Comparison of ENCODE assay signal across 39 cellular contexts in the genomic region with DNA sequence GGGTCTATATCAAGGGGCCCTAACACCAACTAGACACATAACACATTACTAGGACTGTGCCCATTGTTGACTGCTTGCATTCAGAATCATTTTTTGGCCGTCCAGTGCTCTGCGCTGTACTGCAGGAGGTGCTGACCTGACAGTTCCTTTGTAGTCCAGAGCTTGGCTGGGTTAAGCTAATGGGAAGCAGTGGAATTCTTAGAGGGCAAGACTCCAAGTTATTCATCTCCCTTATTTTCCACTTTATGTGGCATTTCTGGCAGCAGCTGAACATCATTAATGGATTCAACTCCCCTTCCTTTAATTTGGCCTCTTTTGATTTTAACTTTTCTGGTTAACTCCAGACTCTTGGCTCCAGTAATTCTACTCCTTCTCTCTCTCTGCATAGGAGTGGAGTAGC.
"Had no signal": no experiment of that assay in that cellular context is flagged by ENCODE, and none has a peak within 500 bp of the region (broad histone marks: within the 10 kb centered on the region; RNA-seq: fewer than 3 reads in every experiment).

No MANE protein-coding gene starts in this region.

- H3K4me1 Mint-ChIP-seq: activated CD4-positive, alpha-beta memory T cell treated with anti-CD3 and anti-CD28 coated beads, Interleukin-2, amount 10 ng/mL, durations not matched to agents 7 days and 5 days; activated CD8-positive, alpha-beta memory T cell treated with anti-CD3 and anti-CD28 coated beads, Interleukin-2, amount 10 ng/mL, durations not matched to agents 7 days and 5 days; activated naive CD8-positive, alpha-beta T cell treated with anti-CD3 and anti-CD28 coated beads for 36 hours; activated T-helper 17 cell treated with anti-CD3 and anti-CD28 coated beads, Interleukin-2, amount 50 U/mL, for 72 hours had no signal

- DNase-seq: activated CD4-positive, alpha-beta memory T cell treated with anti-CD3 and anti-CD28 coated beads, Interleukin-2, amount 10 ng/mL, durations not matched to agents 7 days and 5 days; activated CD4-positive, alpha-beta T cell treated with anti-CD3 and anti-CD28 coated beads for 1 hour; activated CD4-positive, alpha-beta T cell treated with anti-CD3 and anti-CD28 coated beads for 48 hours; activated CD4-positive, CD25-positive, alpha-beta regulatory T cell; activated CD8-positive, alpha-beta memory T cell treated with anti-CD3 and anti-CD28 coated beads for 24 hours; activated CD8-positive, alpha-beta memory T cell treated with anti-CD3 and anti-CD28 coated beads, Interleukin-2, amount 10 ng/mL, durations not matched to agents 7 days and 5 days; activated CD8-positive, alpha-beta memory T cell treated with anti-CD3 and anti-CD28 coated beads, Interleukin-2, amount 50 U/mL, for 48 hours; activated effector memory CD4-positive, alpha-beta T cell treated with anti-CD3 and anti-CD28 coated beads, Interleukin-2, amount 50 U/mL, for 16 hours; activated naive CD4-positive, alpha-beta T cell; activated naive CD4-positive, alpha-beta T cell treated with anti-CD3 and anti-CD28 coated beads, Interleukin-2, amount 50 U/mL, for 16 hours; activated naive CD8-positive, alpha-beta T cell treated with anti-CD3 and anti-CD28 coated beads for 36 hours; activated T-cell treated with anti-CD3 and anti-CD28 coated beads, Interleukin-2, amount 50 U/mL, for 48 hours; amniotic stem cell; aorta; brain microvascular endothelial cell; central memory CD4-positive, alpha-beta T cell; Kasumi-1; KG1; MG63; NCI-H1048; NCI-H1105 treated with DMSO at 0.1 percent for 48 hours; NCI-H1436; NCI-H1694; NCI-H1930; NCI-H2081 treated with DMSO at 0.1 percent for 48 hours; NCI-H2171 treated with DMSO at 0.1 percent for 48 hours; NCI-H2227 treated with DMSO at 0.1 percent for 48 hours; NCI-H446; NCI-H524 treated with DMSO at 0.1 percent for 48 hours; NCI-H82; NK-92 treated with Interleukin-12 subunit alpha and Interleukin-12 subunit beta, amount 100 ng/mL, for 24 hours; PC-9; Right ventricle myocardium superior; SJCRH30; T1000; WERI-Rb-1 had no signal

- H3K36me3 Mint-ChIP-seq: activated CD8-positive, alpha-beta memory T cell treated with anti-CD3 and anti-CD28 coated beads, Interleukin-2, amount 10 ng/mL, durations not matched to agents 7 days and 5 days; activated naive CD8-positive, alpha-beta T cell treated with anti-CD3 and anti-CD28 coated beads for 36 hours had no signal

- H3K4me3 ChIP-seq: MG63, PC-9, SJCRH30, SK-N-MC had no signal

- H3K27ac Mint-ChIP-seq: activated CD4-positive, alpha-beta memory T cell treated with anti-CD3 and anti-CD28 coated beads, Interleukin-2, amount 10 ng/mL, durations not matched to agents 7 days and 5 days; activated CD8-positive, alpha-beta memory T cell treated with anti-CD3 and anti-CD28 coated beads, Interleukin-2, amount 10 ng/mL, durations not matched to agents 7 days and 5 days; activated naive CD8-positive, alpha-beta T cell treated with anti-CD3 and anti-CD28 coated beads for 36 hours; activated T-helper 17 cell treated with anti-CD3 and anti-CD28 coated beads, Interleukin-2, amount 50 U/mL, for 72 hours had no signal

- H3K27me3 Mint-ChIP-seq: activated CD4-positive, alpha-beta memory T cell treated with anti-CD3 and anti-CD28 coated beads, Interleukin-2, amount 10 ng/mL, durations not matched to agents 7 days and 5 days; activated CD8-positive, alpha-beta memory T cell treated with anti-CD3 and anti-CD28 coated beads, Interleukin-2, amount 10 ng/mL, durations not matched to agents 7 days and 5 days; activated naive CD8-positive, alpha-beta T cell treated with anti-CD3 and anti-CD28 coated beads for 36 hours; activated T-helper 17 cell treated with anti-CD3 and anti-CD28 coated beads, Interleukin-2, amount 50 U/mL, for 72 hours had no signal

- ATAC-seq: activated CD8-positive, alpha-beta memory T cell treated with anti-CD3 and anti-CD28 coated beads, Interleukin-2, amount 10 ng/mL, durations not matched to agents 7 days and 5 days; activated T-helper 17 cell treated with anti-CD3 and anti-CD28 coated beads, Interleukin-2, amount 50 U/mL, for 72 hours had no signal

- H3K4me3 Mint-ChIP-seq: activated CD4-positive, alpha-beta memory T cell treated with anti-CD3 and anti-CD28 coated beads, Interleukin-2, amount 10 ng/mL, durations not matched to agents 7 days and 5 days; activated CD8-positive, alpha-beta memory T cell treated with anti-CD3 and anti-CD28 coated beads, Interleukin-2, amount 10 ng/mL, durations not matched to agents 7 days and 5 days; activated naive CD8-positive, alpha-beta T cell treated with anti-CD3 and anti-CD28 coated beads for 36 hours; activated T-helper 17 cell treated with anti-CD3 and anti-CD28 coated beads, Interleukin-2, amount 50 U/mL, for 72 hours had no signal

- FAIRE-seq: colon had no signal
